11 cellular contexts compared by ENCODE assay signal in the genomic region with DNA sequence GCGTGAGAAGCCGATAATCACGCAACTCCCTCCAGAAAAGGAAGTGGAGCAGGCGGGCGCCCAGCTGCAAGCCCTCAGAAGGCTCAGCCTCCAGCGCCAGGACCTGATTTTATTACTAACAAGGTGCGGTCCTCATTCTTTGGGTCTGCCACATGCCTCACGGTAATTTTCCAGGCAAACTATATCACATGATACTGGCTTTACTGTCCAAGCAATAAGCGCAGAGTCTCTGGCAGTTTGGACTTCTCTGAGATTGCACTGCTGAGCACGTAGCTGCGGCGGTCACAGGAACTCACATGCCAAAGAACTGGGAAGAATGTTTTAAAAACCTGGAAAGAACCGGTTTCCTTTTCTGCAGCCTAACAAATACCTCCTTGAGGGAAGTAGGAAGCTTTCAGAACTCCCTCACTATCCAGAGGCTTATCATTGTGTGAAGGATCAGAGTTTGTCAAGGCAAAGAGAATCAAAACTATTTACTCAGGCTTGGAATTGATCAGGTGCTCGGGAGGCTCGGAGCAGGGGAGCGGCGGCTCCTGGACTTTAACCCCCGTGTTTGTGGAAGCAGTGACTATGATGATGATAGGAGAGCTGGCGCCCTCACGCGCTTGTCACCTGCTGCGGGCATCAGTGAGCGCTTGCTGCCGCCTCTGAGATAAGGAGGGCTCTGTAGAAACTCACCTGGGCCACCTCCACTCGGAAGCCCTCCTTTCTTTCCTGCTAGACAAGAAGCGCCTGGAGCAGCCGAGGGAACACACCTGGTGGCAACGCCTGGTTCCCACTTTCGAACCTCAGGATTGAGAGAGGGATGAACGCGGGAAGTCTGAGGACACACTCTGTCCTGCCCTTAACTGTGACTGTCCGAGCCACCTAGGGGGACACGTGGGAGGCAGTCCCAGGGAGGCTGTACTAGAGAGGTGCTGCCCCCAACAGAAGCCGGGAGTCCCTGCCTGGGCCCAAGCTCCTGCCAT. TPM values are rescaled to one million over a fixed set of nuclear protein-coding genes. Genes with fewer than 3 reads are reported as not detected.
DNase-seq lines count a peak whose midpoint lies in the region; ATAC-seq lines count a peak whose summit lies in the region.
"Had no signal": no experiment of that assay in that cellular context is flagged by ENCODE, and none has a peak within 500 bp of the region (broad histone marks: within the 10 kb centered on the region; RNA-seq: fewer than 3 reads in every experiment).

No MANE protein-coding gene starts in this region.

- no peak overlapping the region for H2BK5ac ChIP-seq in trophoblast cell (ENCODE audit: low read depth, low read length, poor library complexity)

- no peak overlapping the region for H4K8ac ChIP-seq in trophoblast cell (ENCODE audit: low read depth, low read length)

- no peaks in the 10 kb centered on the region for H3K79me2 ChIP-seq in trophoblast cell (ENCODE audit: control insufficient read depth, insufficient read depth, low read length, poor library complexity)

- H3K9ac ChIP-seq in trophoblast cell (ENCODE audit: low read length) = no peak overlapping the region

- H3K27me3 ChIP-seq in trophoblast cell (ENCODE audit: insufficient read depth, low read length) = no peaks in the 10 kb centered on the region
- H3K27me3 ChIP-seq: tibial nerve had no signal

- no peak overlapping the region for H2BK12ac ChIP-seq in trophoblast cell (ENCODE audit: low read length)

- H3K23ac ChIP-seq in trophoblast cell (ENCODE audit: low read length) = no peak overlapping the region

- H2AK5ac ChIP-seq in trophoblast cell (ENCODE audit: low read length) = no peak overlapping the region

- ATAC-seq in HG02678 (IDR thresholded peaks at IDR 0.05; ENCODE audit: unreplicated experiment) = no peak

- DNase-seq in DMS53 treated with DMSO at 0.1 percent for 48 hours (lab: John Stamatoyannopoulos, UW; ENCODE audit: unreplicated experiment) = peak; percentile 46
- peak; percentile 63 for DNase-seq in NCI-H748 treated with DMSO at 0.1 percent for 48 hours (lab: John Stamatoyannopoulos, UW)
- peak; percentile 64 for DNase-seq in fibroblast of peridontal ligament (ENCODE audit: extremely low read depth)
- peak; percentile 88 to 94 for DNase-seq in trophoblast cell
- DNase-seq in SKM-1 treated with dmso at 0.1 percent for 144 hours (lab: John Stamatoyannopoulos, UW; ENCODE audit: unreplicated experiment) = no peak
- DNase-seq in NCI-H2171 treated with DMSO at 0.1 percent for 48 hours (lab: John Stamatoyannopoulos, UW) = no peak
- DNase-seq in NCI-H1048 (lab: John Stamatoyannopoulos, UW) = no peak
- DNase-seq: activated naive CD4-positive, alpha-beta T cell treated with Interleukin-2 at 50 U/mL for 16 hours had no signal

- H3K4me3 ChIP-seq in trophoblast cell (ENCODE audit: low read depth, low read length) = no peak overlapping the region
- H3K4me3 ChIP-seq: lung had no signal

- no peak overlapping the region for H2BK120ac ChIP-seq in trophoblast cell (ENCODE audit: insufficient read depth, low read length, poor library complexity)

- no peaks in the 10 kb centered on the region for H3K79me1 ChIP-seq in trophoblast cell (ENCODE audit: low read length)

- H3K14ac ChIP-seq in trophoblast cell (ENCODE audit: low read length) = no peak overlapping the region

- no peak overlapping the region for H4K12ac ChIP-seq in trophoblast cell (ENCODE audit: low read depth, low read length)

- no peak overlapping the region for H3K27ac ChIP-seq in trophoblast cell (ENCODE audit: low read depth, low read length)

- no peak overlapping the region for H2AFZ ChIP-seq in trophoblast cell (ENCODE audit: insufficient read depth, low read length, poor library complexity)

- H3K18ac ChIP-seq in trophoblast cell (ENCODE audit: low read length) = no peak overlapping the region

- no peak overlapping the region for H3K4me2 ChIP-seq in trophoblast cell (ENCODE audit: low read length)

- H4K91ac ChIP-seq in trophoblast cell (ENCODE audit: low read depth, low read length) = peak overlapping the region; percentile 5

- H3K36me3 ChIP-seq in trophoblast cell (ENCODE audit: control insufficient read depth in 1 of 2, insufficient read depth in 2 of 2, low read length in 2 of 2) = no peaks in the 10 kb centered on the region
- H3K36me3 ChIP-seq: tibial nerve had no signal

- no CpG with 5 or more reads among the region's 34 CpGs for WGBS in trophoblast cell (ENCODE audit: extremely low coverage, insufficient coverage, insufficient read length)

- H3K4me1 ChIP-seq in trophoblast cell (ENCODE audit: control insufficient read depth in 1 of 2, insufficient read depth in 2 of 2, low read length in 2 of 2) = no peaks in the 10 kb centered on the region

- H3K4ac ChIP-seq in trophoblast cell (ENCODE audit: low read depth, low read length) = no peak overlapping the region

- peaks cover 3% of the 10 kb centered on the region for H3K9me3 ChIP-seq in trophoblast cell (ENCODE audit: insufficient read depth, low read depth, low read length)

RNA-seq across cellular contexts. Expression of gene SYNJ2, which starts 27.2 kb away (rescaled TPM):
- polyA plus RNA-seq in trophoblast cell (2013) = 22.0 and 25.0 TPM in 2 replicates

Comparison
In these comparisons a context has a peak if more than half of its experiments do, and no peak if none do; other contexts are left out.
1. DNase-seq: peak in DMS53 treated with DMSO at 0.1 percent for 48 hours (single experiment), NCI-H748 treated with DMSO at 0.1 percent for 48 hours (single experiment), fibroblast of peridontal ligament (single experiment) and trophoblast cell (2 of 2); none in SKM-1 treated with dmso at 0.1 percent for 144 hours (single experiment), NCI-H2171 treated with DMSO at 0.1 percent for 48 hours (single experiment) and NCI-H1048 (single experiment).